In the genomic region with DNA sequence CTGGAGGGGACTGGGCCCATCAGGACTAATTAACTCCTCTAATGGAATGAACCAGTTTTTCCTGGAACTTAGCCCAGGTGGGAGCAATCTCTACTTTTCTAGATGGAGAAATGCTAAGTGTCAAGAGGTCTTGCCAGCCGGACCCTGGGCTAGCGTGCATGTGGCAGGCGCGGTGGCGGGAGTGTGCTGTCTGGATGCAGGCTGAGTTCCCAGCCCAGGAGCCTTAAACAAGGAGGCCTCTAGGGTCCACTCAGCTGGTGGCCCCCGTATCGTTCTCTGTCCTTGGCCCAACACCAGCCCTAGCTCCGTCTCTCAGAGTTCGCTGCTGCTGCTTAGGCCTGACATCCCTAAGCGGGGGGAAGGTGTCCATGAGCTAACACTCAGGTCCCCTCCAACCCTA, we compare ENCODE assay signal across 38 cellular contexts. TPM values are rescaled to one million over a fixed set of nuclear protein-coding genes. Genes with fewer than 3 reads are reported as not detected.
"Had no signal": no experiment of that assay in that cellular context is flagged by ENCODE, and none has a peak within 500 bp of the region (broad histone marks: within the 10 kb centered on the region; RNA-seq: fewer than 3 reads in every experiment).

No MANE protein-coding gene starts in this region.

- H3K27me3 Mint-ChIP-seq: activated naive CD4-positive, alpha-beta T cell treated with anti-CD3 and anti-CD28 coated beads, Interleukin-2, amount 50 U/mL, for 24 hours; activated naive CD8-positive, alpha-beta T cell; activated naive CD8-positive, alpha-beta T cell treated with anti-CD3 and anti-CD28 coated beads for 36 hours; activated naive CD8-positive, alpha-beta T cell treated with anti-CD3 and anti-CD28 coated beads, Interleukin-2, amount 50 U/mL, for 24 hours; activated T-cell treated with anti-CD3 and anti-CD28 coated beads, Interleukin-2, amount 50 U/mL, for 24 hours; activated T-helper 17 cell treated with anti-CD3 and anti-CD28 coated beads, Interleukin-2, amount 50 U/mL, for 72 hours; central memory CD8-positive, alpha-beta T cell had no signal

- H3K36me3 ChIP-seq: adrenal gland, ascending aorta, brain microvascular endothelial cell, breast epithelium, cardiac muscle cell had no signal

- H3K36me3 Mint-ChIP-seq: activated naive CD4-positive, alpha-beta T cell treated with anti-CD3 and anti-CD28 coated beads, Interleukin-2, amount 10 ng/mL, durations not matched to agents 7 days and 5 days; activated naive CD4-positive, alpha-beta T cell treated with anti-CD3 and anti-CD28 coated beads, Interleukin-2, amount 50 U/mL, for 24 hours; activated naive CD4-positive, alpha-beta T cell treated with anti-CD3 and anti-CD28 coated beads, Interleukin-2, amount 50 U/mL, for 72 hours; activated naive CD8-positive, alpha-beta T cell; activated naive CD8-positive, alpha-beta T cell treated with anti-CD3 and anti-CD28 coated beads for 36 hours; activated naive CD8-positive, alpha-beta T cell treated with anti-CD3 and anti-CD28 coated beads, Interleukin-2, amount 10 ng/mL, durations not matched to agents 7 days and 5 days; brain had no signal

- H3K27me3 ChIP-seq: adrenal gland, ascending aorta, body of pancreas, breast epithelium had no signal

- ATAC-seq: activated naive CD4-positive, alpha-beta T cell treated with anti-CD3 and anti-CD28 coated beads, Interleukin-2, amount 50 U/mL, for 72 hours; activated naive CD8-positive, alpha-beta T cell treated with anti-CD3 and anti-CD28 coated beads, Interleukin-2, amount 50 U/mL, for 24 hours; activated T-cell treated with anti-CD3 and anti-CD28 coated beads, Interleukin-2, amount 50 U/mL, for 4 hours; activated T-cell treated with anti-CD3 and anti-CD28 coated beads, Interleukin-2, amount 50 U/mL, for 72 hours; activated T-helper 17 cell treated with anti-CD3 and anti-CD28 coated beads, Interleukin-2, amount 50 U/mL, for 72 hours; body of pancreas had no signal

- H3K4me3 Mint-ChIP-seq: activated naive CD4-positive, alpha-beta T cell treated with anti-CD3 and anti-CD28 coated beads for 36 hours; activated naive CD4-positive, alpha-beta T cell treated with anti-CD3 and anti-CD28 coated beads, Interleukin-2, amount 10 ng/mL, durations not matched to agents 7 days and 5 days; activated naive CD4-positive, alpha-beta T cell treated with anti-CD3 and anti-CD28 coated beads, Interleukin-2, amount 50 U/mL, for 24 hours; activated naive CD8-positive, alpha-beta T cell; activated naive CD8-positive, alpha-beta T cell treated with anti-CD3 and anti-CD28 coated beads for 36 hours; activated naive CD8-positive, alpha-beta T cell treated with anti-CD3 and anti-CD28 coated beads, Interleukin-2, amount 10 ng/mL, durations not matched to agents 7 days and 5 days; activated naive CD8-positive, alpha-beta T cell treated with anti-CD3 and anti-CD28 coated beads, Interleukin-2, amount 50 U/mL, for 24 hours; activated T-cell treated with anti-CD3 and anti-CD28 coated beads, Interleukin-2, amount 50 U/mL, for 24 hours; activated T-cell treated with anti-CD3 and anti-CD28 coated beads, Interleukin-2, amount 50 U/mL, for 4 hours; activated T-cell treated with anti-CD3 and anti-CD28 coated beads, Interleukin-2, amount 50 U/mL, for 72 hours; activated T-helper 1 cell treated with anti-CD3 and anti-CD28 coated beads, Interleukin-12 subunit alpha, Interleukin-12 subunit beta, Interleukin-2, Interleukin-4 antibody, amounts not matched to agents 30 ng/mL and 10 ng/mL and 1 ng/mL, durations not matched to agents 14 hours and 24 hours and 36 hours; activated T-helper 17 cell treated with anti-CD3 and anti-CD28 coated beads, Interleukin-2, amount 50 U/mL, for 72 hours; central memory CD8-positive, alpha-beta T cell had no signal

- DNase-seq: activated effector memory CD4-positive, alpha-beta T cell treated with anti-CD3 and anti-CD28 coated beads, Interleukin-2, amount 50 U/mL, for 16 hours; activated effector memory CD4-positive, alpha-beta T cell treated with Interleukin-2 at 50 U/mL for 16 hours; activated gamma-delta T cell; activated gamma-delta T cell treated with Interleukin-2 at 50 U/mL for 16 hours; activated naive CD4-positive, alpha-beta T cell; activated naive CD4-positive, alpha-beta T cell treated with anti-CD3 and anti-CD28 coated beads for 36 hours; activated naive CD4-positive, alpha-beta T cell treated with anti-CD3 and anti-CD28 coated beads, Interleukin-2, amount 10 ng/mL, durations not matched to agents 7 days and 5 days; activated naive CD4-positive, alpha-beta T cell treated with anti-CD3 and anti-CD28 coated beads, Interleukin-2, amount 50 U/mL, for 16 hours; activated naive CD4-positive, alpha-beta T cell treated with Interleukin-2 at 50 U/mL for 16 hours; activated naive CD8-positive, alpha-beta T cell treated with anti-CD3 and anti-CD28 coated beads for 36 hours; activated naive CD8-positive, alpha-beta T cell treated with anti-CD3 and anti-CD28 coated beads, Interleukin-2, amount 10 ng/mL, durations not matched to agents 7 days and 5 days; activated naive CD8-positive, alpha-beta T cell treated with anti-CD3 and anti-CD28 coated beads, Interleukin-2, amount 50 U/mL, for 24 hours; activated T-cell treated with anti-CD3 and anti-CD28 coated beads for 4 hours; activated T-cell treated with anti-CD3 and anti-CD28 coated beads, Interleukin-2, amount 50 U/mL, for 1 hour; activated T-cell treated with anti-CD3 and anti-CD28 coated beads, Interleukin-2, amount 50 U/mL, for 24 hours; activated T-cell treated with anti-CD3 and anti-CD28 coated beads, Interleukin-2, amount 50 U/mL, for 4 hours; activated T-cell treated with anti-CD3 and anti-CD28 coated beads, Interleukin-2, amount 50 U/mL, for 48 hours; activated T-cell treated with anti-CD3 and anti-CD28 coated beads, Interleukin-2, amount 50 U/mL, for 72 hours; adrenal gland; amniotic stem cell; amygdala; anterior cingulate cortex; aorta; body of pancreas; brain microvascular endothelial cell; central memory CD4-positive, alpha-beta T cell; cerebellar nuclear complex had no signal

- H3K4me3 ChIP-seq: adrenal gland, ascending aorta, body of pancreas, breast epithelium, cardiac muscle cell had no signal

- H3K9me3 Mint-ChIP-seq: activated naive CD4-positive, alpha-beta T cell treated with anti-CD3 and anti-CD28 coated beads for 36 hours; activated naive CD4-positive, alpha-beta T cell treated with anti-CD3 and anti-CD28 coated beads, Interleukin-2, amount 10 ng/mL, durations not matched to agents 7 days and 5 days; activated naive CD4-positive, alpha-beta T cell treated with anti-CD3 and anti-CD28 coated beads, Interleukin-2, amount 50 U/mL, for 24 hours; activated naive CD4-positive, alpha-beta T cell treated with anti-CD3 and anti-CD28 coated beads, Interleukin-2, amount 50 U/mL, for 72 hours; activated naive CD8-positive, alpha-beta T cell treated with anti-CD3 and anti-CD28 coated beads for 36 hours; activated naive CD8-positive, alpha-beta T cell treated with anti-CD3 and anti-CD28 coated beads, Interleukin-2, amount 10 ng/mL, durations not matched to agents 7 days and 5 days; activated naive CD8-positive, alpha-beta T cell treated with anti-CD3 and anti-CD28 coated beads, Interleukin-2, amount 50 U/mL, for 24 hours; activated T-cell treated with anti-CD3 and anti-CD28 coated beads, Interleukin-2, amount 50 U/mL, for 24 hours; activated T-cell treated with anti-CD3 and anti-CD28 coated beads, Interleukin-2, amount 50 U/mL, for 4 hours; activated T-cell treated with anti-CD3 and anti-CD28 coated beads, Interleukin-2, amount 50 U/mL, for 72 hours; activated T-helper 1 cell treated with anti-CD3 and anti-CD28 coated beads, Interleukin-12 subunit alpha, Interleukin-12 subunit beta, Interleukin-2, Interleukin-4 antibody, amounts not matched to agents 30 ng/mL and 10 ng/mL and 1 ng/mL, durations not matched to agents 14 hours and 24 hours and 36 hours; activated T-helper 17 cell treated with anti-CD3 and anti-CD28 coated beads, Interleukin-2, amount 50 U/mL, for 72 hours; activated T-helper 2 cell treated with anti-CD3 and anti-CD28 coated beads, Interferon-gamma antibody, Interleukin-2, Interleukin-4, amounts not matched to agents 10 μg/mL and 5 μg/mL and 100 μg/mL, durations not matched to agents 14 hours and 24 hours and 36 hours; brain; central memory CD8-positive, alpha-beta T cell had no signal

- H3K27ac ChIP-seq: adrenal gland, ascending aorta, body of pancreas, brain microvascular endothelial cell, breast epithelium, cardiac muscle cell had no signal

- H3K9me3 ChIP-seq: adrenal gland, ascending aorta, body of pancreas, breast epithelium had no signal

- H3K27ac Mint-ChIP-seq: activated naive CD4-positive, alpha-beta T cell treated with anti-CD3 and anti-CD28 coated beads for 36 hours; activated naive CD4-positive, alpha-beta T cell treated with anti-CD3 and anti-CD28 coated beads, Interleukin-2, amount 10 ng/mL, durations not matched to agents 7 days and 5 days; activated naive CD4-positive, alpha-beta T cell treated with anti-CD3 and anti-CD28 coated beads, Interleukin-2, amount 50 U/mL, for 24 hours; activated naive CD8-positive, alpha-beta T cell; activated naive CD8-positive, alpha-beta T cell treated with anti-CD3 and anti-CD28 coated beads for 36 hours; activated naive CD8-positive, alpha-beta T cell treated with anti-CD3 and anti-CD28 coated beads, Interleukin-2, amount 10 ng/mL, durations not matched to agents 7 days and 5 days; activated naive CD8-positive, alpha-beta T cell treated with anti-CD3 and anti-CD28 coated beads, Interleukin-2, amount 50 U/mL, for 24 hours; activated T-cell treated with anti-CD3 and anti-CD28 coated beads, Interleukin-2, amount 50 U/mL, for 72 hours; activated T-helper 1 cell treated with anti-CD3 and anti-CD28 coated beads, Interleukin-12 subunit alpha, Interleukin-12 subunit beta, Interleukin-2, Interleukin-4 antibody, amounts not matched to agents 30 ng/mL and 10 ng/mL and 1 ng/mL, durations not matched to agents 14 hours and 24 hours and 36 hours; activated T-helper 2 cell treated with anti-CD3 and anti-CD28 coated beads, Interferon-gamma antibody, Interleukin-2, Interleukin-4, amounts not matched to agents 10 μg/mL and 5 μg/mL and 100 μg/mL, durations not matched to agents 14 hours and 24 hours and 36 hours had no signal

RNA-seq across cellular contexts. Expression of a gene that starts 56.0 kb away (rescaled TPM):
- total RNA-seq: activated naive CD8-positive, alpha-beta T cell treated with anti-CD3 and anti-CD28 coated beads, Interleukin-2, amount 10 ng/mL, durations not matched to agents 7 days and 5 days; activated T-helper 17 cell treated with anti-CD3 and anti-CD28 coated beads, Interleukin-2, amount 50 U/mL, for 72 hours had no signal
- polyA plus RNA-seq: cardiac muscle cell had no signal
